Comparison of ENCODE assay signal across 3 cellular contexts in genomic region chr17:27654136-27654535, GRCh38.
TF ChIP-seq lines count a peak whose summit lies in the region.

No MANE protein-coding gene starts in this region.

TF ChIP-seq in SK-N-SH, 30 proteins besides CTCF, POLR2A, EP300 and RAD21:
- TF ChIP-seq EZH2phosphoT487 (IDR thresholded peaks at IDR 0.05; ENCODE audit: borderline replicate concordance, low read depth): no peak
- TF ChIP-seq FOSL2 (IDR thresholded peaks at IDR 0.05; ENCODE audit: borderline replicate concordance, low read depth): no peak
- TF ChIP-seq USF1 (IDR thresholded peaks at IDR 0.05; ENCODE audit: borderline replicate concordance, low read depth): no peak
- no peak for TF ChIP-seq JUND (IDR thresholded peaks at IDR 0.05)
- TF ChIP-seq SMC3 (IDR thresholded peaks at IDR 0.05; ENCODE audit: low read depth, low read length): no peak
- no peak for TF ChIP-seq FOXJ3 (CRISPR knock-in tag; IDR thresholded peaks at IDR 0.05)
- no peak for TF ChIP-seq NRF1 (IDR thresholded peaks at IDR 0.05; ENCODE audit: low read depth, low read length)
- TF ChIP-seq YY1 (IDR thresholded peaks at IDR 0.05; ENCODE audit: low read depth): no peak
- no peak for TF ChIP-seq TCF12 (IDR thresholded peaks at IDR 0.05)
- no peak for TF ChIP-seq NFIC (IDR thresholded peaks at IDR 0.05; ENCODE audit: borderline replicate concordance)
- no peak for TF ChIP-seq GABPA (IDR thresholded peaks at IDR 0.05; ENCODE audit: low read depth)
- no peak for TF ChIP-seq CHD2 (IDR thresholded peaks at IDR 0.05; ENCODE audit: low read length, partially characterized antibody)
- TF ChIP-seq MXI1 (IDR thresholded peaks at IDR 0.05; ENCODE audit: low read depth, low read length): no peak
- TF ChIP-seq TEAD4 (IDR thresholded peaks at IDR 0.05; ENCODE audit: borderline replicate concordance, insufficient read depth): no peak
- no peak for TF ChIP-seq ZBTB33 (IDR thresholded peaks at IDR 0.05; ENCODE audit: borderline replicate concordance, low read depth)
- TF ChIP-seq TAF1 (IDR thresholded peaks at IDR 0.05; ENCODE audit: borderline replicate concordance, low read depth, low read length): no peak
- TF ChIP-seq POLR2AphosphoS5 (IDR thresholded peaks at IDR 0.05; ENCODE audit: low read depth, low read length): no peak

TF ChIP-seq in SK-N-SH treated with all-trans-retinoic acid at 6 μM for 48 hours, 23 proteins besides CTCF, POLR2A, EP300 and RAD21:
- TF ChIP-seq TCF4 (CRISPR knock-in tag; IDR thresholded peaks at IDR 0.05; ENCODE audit: borderline replicate concordance) (no peak), BACH2 (CRISPR knock-in tag; IDR thresholded peaks at IDR 0.05; ENCODE audit: borderline replicate concordance) (no peak), ZNF8 (CRISPR knock-in tag; IDR thresholded peaks at IDR 0.05) (no peak), CSRNP3 (CRISPR knock-in tag; IDR thresholded peaks at IDR 0.05) (no peak), CSDC2 (CRISPR knock-in tag; IDR thresholded peaks at IDR 0.05) (no peak), ZNF565 (CRISPR knock-in tag; conservative IDR thresholded peaks at IDR 0.05; ENCODE audit: low read depth) (no peak), GLIS3 (CRISPR knock-in tag; IDR thresholded peaks at IDR 0.05) (no peak), RARB (CRISPR knock-in tag; IDR thresholded peaks at IDR 0.05) (no peak), SNAI2 (CRISPR knock-in tag; IDR thresholded peaks at IDR 0.05) (no peak), CREB5 (CRISPR knock-in tag; IDR thresholded peaks at IDR 0.05; ENCODE audit: low read depth) (no peak), PATZ1 (CRISPR knock-in tag; IDR thresholded peaks at IDR 0.05; ENCODE audit: borderline replicate concordance) (no peak), ISL1 (CRISPR knock-in tag; IDR thresholded peaks at IDR 0.05) (no peak), TOX (CRISPR knock-in tag; IDR thresholded peaks at IDR 0.05; ENCODE audit: borderline replicate concordance) (no peak), TSHZ2 (CRISPR knock-in tag; IDR thresholded peaks at IDR 0.05) (no peak), ARNTL (CRISPR knock-in tag; IDR thresholded peaks at IDR 0.05; ENCODE audit: borderline replicate concordance, low read depth) (no peak)

TF ChIP-seq in K562, 482 proteins besides CTCF, POLR2A, EP300 and RAD21:
- no peak for TF ChIP-seq ZNF561 (CRISPR knock-in tag; conservative IDR thresholded peaks at IDR 0.05)
- TF ChIP-seq PCBP2 (IDR thresholded peaks at IDR 0.05; ENCODE audit: low read depth, low read length, poor library complexity, severe bottlenecking): no peak
- TF ChIP-seq TCF3 (CRISPR knock-in tag; IDR thresholded peaks at IDR 0.05): no peak
- TF ChIP-seq ZNF324 (CRISPR knock-in tag; IDR thresholded peaks at IDR 0.05): no peak
- TF ChIP-seq TSC22D4 (tag; IDR thresholded peaks at IDR 0.05): no peak
- no peak for TF ChIP-seq IFI16 (CRISPR knock-in tag; IDR thresholded peaks at IDR 0.05)
- TF ChIP-seq U2AF1 (optimal IDR thresholded peaks at IDR 0.05; ENCODE audit: low read depth, low read length): no peak
- no peak for TF ChIP-seq ZNF740 (CRISPR knock-in tag; IDR thresholded peaks at IDR 0.05)
- no peak for TF ChIP-seq ZNF740 (tag; IDR thresholded peaks at IDR 0.05)
- no peak for TF ChIP-seq ARID3A (IDR thresholded peaks at IDR 0.05; ENCODE audit: borderline replicate concordance, low read depth, low read length)
- no peak for TF ChIP-seq SFPQ (IDR thresholded peaks at IDR 0.05; ENCODE audit: low read depth, low read length)
- no peak for TF ChIP-seq ZC3H4 (CRISPR knock-in tag; IDR thresholded peaks at IDR 0.05; ENCODE audit: borderline replicate concordance)
- TF ChIP-seq ATF2 (CRISPR knock-in tag; IDR thresholded peaks at IDR 0.05): no peak
- TF ChIP-seq AFF4 (CRISPR knock-in tag; IDR thresholded peaks at IDR 0.05): no peak
- no peak for TF ChIP-seq NUFIP1 (IDR thresholded peaks at IDR 0.05; ENCODE audit: partially characterized antibody)
- TF ChIP-seq ARID4B (CRISPR knock-in tag; IDR thresholded peaks at IDR 0.05): no peak
- no peak for TF ChIP-seq PTTG1 (tag; IDR thresholded peaks at IDR 0.05; ENCODE audit: low read depth)
